ENCODE assay signal across 8 cellular contexts in genomic region chr6:3063340-3063732, GRCh38. TPM values are rescaled to one million over a fixed set of nuclear protein-coding genes. Genes with fewer than 3 reads are reported as not detected.
DNase-seq lines count a peak whose midpoint lies in the region; ATAC-seq and TF ChIP-seq lines count a peak whose summit lies in the region.
"Not testable (repeated sequence)": the region's sequence is repeated elsewhere in the genome, so short reads cannot be mapped to it uniquely, and the experiment has no call there.

No MANE protein-coding gene starts in this region.

- not testable (repeated sequence) for ATAC-seq in CD8-positive, alpha-beta T cell; IMR-90 (ENCODE audit: low read depth); T-helper 17 cell

- peaks cover 35% of the 10 kb centered on the region for H3K4me1 Mint-ChIP-seq in CD8-positive, alpha-beta T cell (ENCODE audit: low read depth)
- H3K4me1 Mint-ChIP-seq in T-helper 17 cell = peaks cover 30% of the 10 kb centered on the region

- TF ChIP-seq CTCF in CD8-positive, alpha-beta T cell (IDR thresholded peaks at IDR 0.05); IMR-90 (conservative IDR thresholded peaks at IDR 0.05; ENCODE audit: low read depth, low read length); astrocyte of the cerebellum (IDR thresholded peaks at IDR 0.05; ENCODE audit: low read depth, low read length, missing control alignments); esophagus muscularis mucosa (IDR thresholded peaks at IDR 0.05); liver (IDR thresholded peaks at IDR 0.05; ENCODE audit: low read depth, low read length, missing input control); transverse colon (IDR thresholded peaks at IDR 0.05): not testable (repeated sequence)

- H3K36me3 Mint-ChIP-seq in CD8-positive, alpha-beta T cell; T-helper 17 cell (ENCODE audit: low read depth): not testable (repeated sequence)

- in situ Hi-C loops in IMR-90 (cut with MboI; ENCODE audit: low sequenced_read_pairs); astrocyte of the cerebellum (cut with HindIII; ENCODE audit: low sequenced_read_pairs); transverse colon (cut with MboI; ENCODE audit: low pct_ligation_motif_present in 1 of 4, low pct_unique_long_range_greater_than_20kb in 1 of 4, low sequenced_read_pairs in 3 of 4): not testable (repeated sequence)

- H3K4me2 ChIP-seq in IMR-90 (ENCODE audit: low read depth, low read length) (peak overlapping the region; percentile 22; the same call in 1 of the 2 replicates), trophoblast cell (ENCODE audit: low read length) (peak overlapping the region; percentile 76)

- H3K27ac ChIP-seq in CD8-positive, alpha-beta T cell (ENCODE audit: low read depth, low read length) = peak overlapping the region; percentile 77
- H3K27ac ChIP-seq in IMR-90 (ENCODE audit: insufficient read depth, low read length); trophoblast cell (ENCODE audit: low read depth, low read length): not testable (repeated sequence)
- H3K27ac ChIP-seq in esophagus muscularis mucosa (replicated peaks in 1 of 4) = peak overlapping the region; percentile 91 to 98 (median 95)
- H3K27ac ChIP-seq in liver (ENCODE audit: low read depth in 1 of 2, low read length in 2 of 2) = peak overlapping the region; percentile 74 to 88
- H3K27ac ChIP-seq in transverse colon = peak overlapping the region; percentile 91 to 99 (median 96)

- not testable (repeated sequence) for BruUV-seq in IMR-90 (replicated peaks; lab: Mats Ljungman, UMichigan)

- not testable (repeated sequence) for TF ChIP-seq EP300 in esophagus muscularis mucosa (IDR thresholded peaks at IDR 0.05); transverse colon (IDR thresholded peaks at IDR 0.05; ENCODE audit: low read depth)

- H2BK12ac ChIP-seq in trophoblast cell (ENCODE audit: low read length) = not testable (repeated sequence)

- no CpG with 5 or more reads among the region's 19 CpGs for WGBS in IMR-90 (ENCODE audit: extremely low coverage in 2 of 2, insufficient read length in 1 of 2), 2 experiments
- no CpG with 5 or more reads among the region's 19 CpGs for WGBS in esophagus muscularis mucosa
- WGBS in liver = 5% methylated on average over 14 of the region's 19 CpGs
- no CpG with 5 or more reads among the region's 19 CpGs for WGBS in trophoblast cell (ENCODE audit: extremely low coverage, insufficient coverage, insufficient read length)
- 15% methylated on average over 4 of the region's 19 CpGs; no CpG with 5 or more reads in 1 of the 2 donors for WGBS in transverse colon (ENCODE audit: low coverage in 1 of 2), 2 donors

- H3K23ac ChIP-seq in IMR-90 (ENCODE audit: low read depth, low read length); trophoblast cell (ENCODE audit: low read length): not testable (repeated sequence)

- not testable (repeated sequence) for H3K56ac ChIP-seq in IMR-90 (ENCODE audit: extremely low read depth, insufficient read depth, low read length)

- not testable (repeated sequence) for H4K12ac ChIP-seq in trophoblast cell (ENCODE audit: low read depth, low read length)

- H4K5ac ChIP-seq in IMR-90 (ENCODE audit: low read depth, low read length) = not testable (repeated sequence)

- peaks cover 5 to 26% of the 10 kb centered on the region in 2 experiments; a peak in 3 of 4 replicates for H3K79me1 ChIP-seq in IMR-90 (ENCODE audit: low read depth in 1 of 2, low read length in 2 of 2)
- not testable (repeated sequence) for H3K79me1 ChIP-seq in trophoblast cell (ENCODE audit: low read length)

- peak in 1 of 7 experiments; percentile 16 for DNase-seq in CD8-positive, alpha-beta T cell
- DNase-seq in IMR-90; T-helper 17 cell; astrocyte of the cerebellum (ENCODE audit: low read depth); esophagus muscularis mucosa (ENCODE audit: extremely low spot score); trophoblast cell; transverse colon: not testable (repeated sequence)

- peak overlapping the region; percentile 90 for H3K27ac Mint-ChIP-seq in CD8-positive, alpha-beta T cell
- H3K27ac Mint-ChIP-seq in T-helper 17 cell = peak overlapping the region; percentile 91

- peak overlapping the region; percentile 97 for H2AFZ ChIP-seq in IMR-90 (replicated peaks; ENCODE audit: low read length, poor library complexity)
- H2AFZ ChIP-seq in trophoblast cell (ENCODE audit: insufficient read depth, low read length, poor library complexity) = not testable (repeated sequence)

- peak overlapping the region; percentile 89 for H3K4me3 Mint-ChIP-seq in CD8-positive, alpha-beta T cell
- H3K4me3 Mint-ChIP-seq in T-helper 17 cell = peak overlapping the region; percentile 98

- TF ChIP-seq RAD21 in IMR-90 (IDR thresholded peaks at IDR 0.05; ENCODE audit: low read length); liver (IDR thresholded peaks at IDR 0.05): not testable (repeated sequence)

- dilution Hi-C loops in IMR-90 (cut with HindIII; ENCODE audit: low sequenced_read_pairs, unreplicated experiment) = not testable (repeated sequence)

- H3K4me1 ChIP-seq in CD8-positive, alpha-beta T cell (ENCODE audit: insufficient read depth, low read length) = peaks cover 12% of the 10 kb centered on the region
- H3K4me1 ChIP-seq in IMR-90 (ENCODE audit: control insufficient read depth, insufficient read depth, low read length); trophoblast cell (ENCODE audit: control insufficient read depth in 1 of 2, insufficient read depth in 2 of 2, low read length in 2 of 2): not testable (repeated sequence)
- H3K4me1 ChIP-seq in esophagus muscularis mucosa (peaks cover 13 to 35% (median 27%) of the 10 kb centered on the region in 4 donors), liver (ENCODE audit: control insufficient read depth in 4 of 4, insufficient read depth in 4 of 4, low read length in 3 of 4) (peaks cover 0 to 15% (median 6%) of the 10 kb centered on the region in 4 donors), transverse colon (peaks cover 0 to 24% (median 13%) of the 10 kb centered on the region in 4 donors)

- not testable (repeated sequence) for H3K36me3 ChIP-seq in CD8-positive, alpha-beta T cell (ENCODE audit: insufficient read depth, low read length); IMR-90 (ENCODE audit: control insufficient read depth, insufficient read depth, low read length); esophagus muscularis mucosa; liver (ENCODE audit: control insufficient read depth in 4 of 4, insufficient read depth in 3 of 4, low read depth in 1 of 4, low read length in 3 of 4); trophoblast cell (ENCODE audit: control insufficient read depth in 1 of 2, insufficient read depth in 2 of 2, low read length in 2 of 2); transverse colon

- not testable (repeated sequence) for H2BK120ac ChIP-seq in IMR-90 (ENCODE audit: low read depth, low read length); trophoblast cell (ENCODE audit: insufficient read depth, low read length, poor library complexity)

- intact Hi-C loops in CD8-positive, alpha-beta T cell (cut with DNase I, micrococcal nuclease) = loop anchor here in 1 of 2 experiments (10.0 kb wide), 1 partner anchor 1941 kb away; the partner anchor contains the start of gene RPP40
- intact Hi-C loops in IMR-90 (cut with micrococcal nuclease); esophagus muscularis mucosa (cut with DNase I); transverse colon (cut with DNase I; ENCODE audit: low total_unique reads): not testable (repeated sequence)

- H4K20me1 ChIP-seq in IMR-90 (ENCODE audit: insufficient read depth, low read length) = not testable (repeated sequence)

- H2AK5ac ChIP-seq in IMR-90 (ENCODE audit: low read depth, low read length); trophoblast cell (ENCODE audit: low read length): not testable (repeated sequence)

- not testable (repeated sequence) for TF ChIP-seq POLR2A in IMR-90 (IDR thresholded peaks at IDR 0.05; ENCODE audit: low read depth, low read length); esophagus muscularis mucosa (IDR thresholded peaks at IDR 0.05; ENCODE audit: low read depth); transverse colon (IDR thresholded peaks at IDR 0.05)

- H3K79me2 ChIP-seq in trophoblast cell (ENCODE audit: control insufficient read depth, insufficient read depth, low read length, poor library complexity) = not testable (repeated sequence)

- not testable (repeated sequence) for H3K9ac ChIP-seq in IMR-90 (ENCODE audit: low read depth, low read length); liver (ENCODE audit: low read depth in 1 of 2, low read length in 2 of 2); trophoblast cell (ENCODE audit: low read length)

- not testable (repeated sequence) for H3K9me3 Mint-ChIP-seq in CD8-positive, alpha-beta T cell

- not testable (repeated sequence) for H3K14ac ChIP-seq in IMR-90 (replicated peaks; ENCODE audit: low read depth, low read length); trophoblast cell (ENCODE audit: low read length)

- CTCF ChIA-PET in CD8-positive, alpha-beta T cell (lab: Charles Lee) = interaction anchor here (1.0 to 1.2 kb wide), 2 partner anchors 74 to 142 kb away, joined by 3 to 4 read pairs; no protein-coding TSS in a partner anchor
- CTCF ChIA-PET in IMR-90 (lab: Yijun Ruan, JAX) = interaction anchor here (0.9 to 1.0 kb wide), 2 partner anchors 111 to 325 kb away, joined by 4 read pairs; no protein-coding TSS in a partner anchor

- H3K18ac ChIP-seq in IMR-90 (ENCODE audit: low read depth, low read length); trophoblast cell (ENCODE audit: low read length): not testable (repeated sequence)

- not testable (repeated sequence) for H2AK9ac ChIP-seq in IMR-90 (replicated peaks; ENCODE audit: low read depth, low read length, poor library complexity)

- H4K8ac ChIP-seq in IMR-90 (ENCODE audit: low read depth in 2 of 2, low read length in 2 of 2) = peak overlapping the region in 1 of 2 experiments; percentile 55; a peak in 1 of 4 replicates
- H4K8ac ChIP-seq in trophoblast cell (ENCODE audit: low read depth, low read length) = not testable (repeated sequence)

- POLR2A ChIA-PET in CD8-positive, alpha-beta T cell (lab: Charles Lee) = interaction anchor here (0.7 to 1.3 kb wide), 13 partner anchors 10 to 298 kb away, joined by 3 to 16 read pairs (median 4); partner anchors contain the start of genes NQO2, SERPINB1 and WRNIP1
- POLR2A ChIA-PET in IMR-90 (lab: Charles Lee; ENCODE audit: unreplicated experiment) = interaction anchor here (0.6 to 1.0 kb wide), 3 partner anchors 61 to 689 kb away, joined by 3 to 16 read pairs (median 3); no protein-coding TSS in a partner anchor

- not testable (repeated sequence) for H3K27me3 ChIP-seq in CD8-positive, alpha-beta T cell (ENCODE audit: insufficient read depth, low read length); IMR-90 (ENCODE audit: control insufficient read depth, insufficient read depth, low read length); esophagus muscularis mucosa; liver (ENCODE audit: control insufficient read depth in 4 of 4, insufficient read depth in 4 of 4, low read length in 3 of 4); trophoblast cell (ENCODE audit: insufficient read depth, low read length); transverse colon

- peak overlapping the region; percentile 90 for H3K4me3 ChIP-seq in CD8-positive, alpha-beta T cell (ENCODE audit: low read depth, low read length)
- H3K4me3 ChIP-seq in IMR-90 (ENCODE audit: insufficient read depth, low read depth, low read length) = peak overlapping the region; percentile 96
- H3K4me3 ChIP-seq in astrocyte of the cerebellum (ENCODE audit: low read depth, low read length) = peak overlapping the region; percentile 66
- peak overlapping the region; percentile 68 to 94 (median 78) for H3K4me3 ChIP-seq in esophagus muscularis mucosa
- H3K4me3 ChIP-seq in liver (ENCODE audit: low read depth in 1 of 3, low read length in 3 of 3) = peak overlapping the region in 2 of 3 donors; percentile 77 to 81
- not testable (repeated sequence) for H3K4me3 ChIP-seq in trophoblast cell (ENCODE audit: low read depth, low read length)
- peak overlapping the region in 3 of 4 donors; percentile 65 to 88 (median 78) for H3K4me3 ChIP-seq in transverse colon

- not testable (repeated sequence) for H2BK15ac ChIP-seq in IMR-90 (ENCODE audit: low read depth, low read length)

- not testable (repeated sequence) for H3K27me3 Mint-ChIP-seq in CD8-positive, alpha-beta T cell (ENCODE audit: low read depth); T-helper 17 cell

- H2BK20ac ChIP-seq in IMR-90 (ENCODE audit: low read depth, low read length) = not testable (repeated sequence)

- not testable (repeated sequence) for H3K9me1 ChIP-seq in IMR-90 (ENCODE audit: insufficient read depth, low read length)

- H3K9me3 ChIP-seq in CD8-positive, alpha-beta T cell (ENCODE audit: low read length); IMR-90 (ENCODE audit: control insufficient read depth, insufficient read depth, low read length); T-helper 17 cell (ENCODE audit: control insufficient read depth, low read length, poor library complexity, severe bottlenecking); esophagus muscularis mucosa; liver (ENCODE audit: control insufficient read depth in 4 of 4, low read length in 3 of 4); trophoblast cell (ENCODE audit: insufficient read depth, low read depth, low read length); transverse colon: not testable (repeated sequence)

- H4K91ac ChIP-seq in IMR-90 (ENCODE audit: insufficient read depth, low read depth, low read length); trophoblast cell (ENCODE audit: low read depth, low read length): not testable (repeated sequence)

- not testable (repeated sequence) for H2BK5ac ChIP-seq in IMR-90 (ENCODE audit: low read depth, low read length, poor library complexity, severe bottlenecking); trophoblast cell (ENCODE audit: low read depth, low read length, poor library complexity)

- H3K4ac ChIP-seq in IMR-90 (ENCODE audit: low read depth, low read length); trophoblast cell (ENCODE audit: low read depth, low read length): not testable (repeated sequence)

RNA-seq across cellular contexts. Expression of gene RIPK1, which starts 5.0 kb away (rescaled TPM):
- 10 to 100 TPM; 18.6 to 19.7 TPM for total RNA-seq in CD8-positive, alpha-beta T cell
- total RNA-seq in IMR-90 (2012; rRNA removed) = 25.6 and 28.6 TPM in 2 replicates
- polyA plus RNA-seq in IMR-90 (2012; rRNA removed) = 11.9 and 12.6 TPM in 2 replicates
- 4.5 and 7.2 TPM in 2 replicates for polyA plus RNA-seq in IMR-90 (2012; cell fraction: cytosol; rRNA removed)
- polyA plus RNA-seq in IMR-90 (2012; cell fraction: nucleus; rRNA removed; ENCODE audit: low replicate concordance) = 9.3 and 27.5 TPM in 2 replicates
- 10 to 100 TPM; 24.3 to 27.2 TPM for total RNA-seq in T-helper 17 cell
- total RNA-seq in esophagus muscularis mucosa = 10 to 100 TPM; 23.3 to 34.3 (median 26.4) TPM
- 10 to 100 TPM; 14.0 to 27.2 TPM for total RNA-seq in liver
- polyA plus RNA-seq in liver = 10 to 100 TPM in 1 of 2 donors, 1 to 10 TPM in 1; 6.7 to 12.6 TPM
- 14.0 and 14.2 TPM in 2 replicates for polyA plus RNA-seq in trophoblast cell (2013)
- 10 to 100 TPM; 12.1 to 46.0 (median 34.6) TPM for total RNA-seq in transverse colon

RNA-seq across cellular contexts. Expression of gene BPHL, which starts 55.2 kb away (rescaled TPM):
- 1 to 10 TPM; 3.7 to 5.5 TPM for total RNA-seq in CD8-positive, alpha-beta T cell
- total RNA-seq in IMR-90 (2012; rRNA removed) (15.8 and 16.3 TPM in 2 replicates), T-helper 17 cell (1 to 10 TPM; 7.7 to 9.6 TPM), esophagus muscularis mucosa (1 to 10 TPM; 6.3 to 8.3 (median 7.3) TPM), liver (10 to 100 TPM; 16.0 to 33.4 TPM), transverse colon (10 to 100 TPM; 16.1 to 32.5 (median 21.2) TPM)
- polyA plus RNA-seq in IMR-90 (2012; rRNA removed) (13.8 and 14.7 TPM in 2 replicates), liver (10 to 100 TPM; 29.6 to 90.8 TPM)
- 7.0 and 8.4 TPM in 2 replicates for polyA plus RNA-seq in IMR-90 (2012; cell fraction: cytosol; rRNA removed)
- 9.6 and 25.1 TPM in 2 replicates for polyA plus RNA-seq in IMR-90 (2012; cell fraction: nucleus; rRNA removed; ENCODE audit: low replicate concordance)
- polyA plus RNA-seq in trophoblast cell (2013) = 21.0 and 22.0 TPM in 2 replicates
